Comparison of ENCODE assay signal across 34 cellular contexts in the genomic region with DNA sequence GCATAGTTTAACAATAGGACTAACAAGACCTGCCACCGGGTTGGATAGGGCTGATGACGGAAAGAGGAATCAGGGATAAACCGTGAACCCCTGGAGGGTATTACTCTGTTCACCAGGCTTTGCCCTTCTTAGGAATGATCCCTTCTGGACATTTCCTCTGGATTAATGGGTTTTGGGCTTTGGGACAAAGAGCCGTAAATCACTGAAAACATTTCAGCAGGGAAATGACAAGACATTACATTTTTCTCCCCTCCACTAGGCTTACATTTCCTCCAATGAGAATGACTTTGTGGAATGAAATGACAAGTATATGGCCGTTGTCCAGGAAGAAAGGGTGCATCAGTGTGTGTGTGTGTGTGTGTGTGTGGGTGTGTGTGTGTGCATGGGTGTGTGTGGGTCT.
"Had no signal": no experiment of that assay in that cellular context is flagged by ENCODE, and none has a peak within 500 bp of the region (broad histone marks: within the 10 kb centered on the region; RNA-seq: fewer than 3 reads in every experiment).

No MANE protein-coding gene starts in this region.

- ATAC-seq: activated CD4-positive, alpha-beta T cell treated with anti-CD3 and anti-CD28 coated beads for 36 hours; activated CD8-positive, alpha-beta memory T cell treated with anti-CD3 and anti-CD28 coated beads, Interleukin-2, amount 10 ng/mL, durations not matched to agents 7 days and 5 days; activated CD8-positive, alpha-beta T cell treated with anti-CD3 and anti-CD28 coated beads, Interleukin-2, amount 10 ng/mL, durations not matched to agents 7 days and 5 days; activated naive CD8-positive, alpha-beta T cell treated with anti-CD3 and anti-CD28 coated beads, Interleukin-2, amount 50 U/mL, for 24 hours; body of pancreas; esophagus mucosa; T-helper 17 cell had no signal

- H3K36me3 Mint-ChIP-seq: activated CD4-positive, alpha-beta memory T cell treated with anti-CD3 and anti-CD28 coated beads for 36 hours; activated naive CD4-positive, alpha-beta T cell treated with anti-CD3 and anti-CD28 coated beads, Interleukin-2, amount 50 U/mL, for 24 hours; activated naive CD8-positive, alpha-beta T cell treated with anti-CD3 and anti-CD28 coated beads for 36 hours had no signal

- H3K27ac ChIP-seq: adrenal gland, body of pancreas, cardiac muscle cell, coronary artery, dorsolateral prefrontal cortex had no signal

- H3K36me3 ChIP-seq: adrenal gland, cardiac muscle cell had no signal

- FAIRE-seq: frontal cortex had no signal

- H3K4me3 Mint-ChIP-seq: activated CD4-positive, alpha-beta memory T cell treated with anti-CD3 and anti-CD28 coated beads for 36 hours; activated CD4-positive, alpha-beta T cell treated with anti-CD3 and anti-CD28 coated beads for 36 hours; activated CD4-positive, alpha-beta T cell treated with anti-CD3 and anti-CD28 coated beads, Interleukin-2, amount 10 ng/mL, durations not matched to agents 24 days and 14 days; activated CD8-positive, alpha-beta memory T cell treated with anti-CD3 and anti-CD28 coated beads, Interleukin-2, amount 10 ng/mL, durations not matched to agents 7 days and 5 days; activated CD8-positive, alpha-beta T cell treated with anti-CD3 and anti-CD28 coated beads, Interleukin-2, amount 10 ng/mL, durations not matched to agents 7 days and 5 days; activated naive CD4-positive, alpha-beta T cell treated with anti-CD3 and anti-CD28 coated beads for 36 hours; activated naive CD4-positive, alpha-beta T cell treated with anti-CD3 and anti-CD28 coated beads, Interleukin-2, amount 50 U/mL, for 24 hours; activated naive CD8-positive, alpha-beta T cell treated with anti-CD3 and anti-CD28 coated beads for 36 hours; activated naive CD8-positive, alpha-beta T cell treated with anti-CD3 and anti-CD28 coated beads, Interleukin-2, amount 50 U/mL, for 24 hours; activated T-helper 1 cell treated with anti-CD3 and anti-CD28 coated beads, Interleukin-12 subunit alpha, Interleukin-12 subunit beta, Interleukin-2, Interleukin-4 antibody, amounts not matched to agents 30 ng/mL and 10 ng/mL and 1 ng/mL, durations not matched to agents 14 hours and 24 hours and 36 hours; dendritic cell treated with granulocyte-macrophage colony-stimulating factor and Interleukin-4, amounts not matched to agents 40 ng/mL and 50 ng/mL, for 4 days; endodermal cell; T-helper 17 cell; T-helper 2 cell treated with Interferon-gamma antibody and Interleukin-4, amounts not matched to agents 5 μg/mL and 100 μg/mL, for 36 hours had no signal

- H3K27me3 ChIP-seq: adrenal gland, body of pancreas, cardiac muscle cell had no signal

- H3K9me3 Mint-ChIP-seq: activated CD4-positive, alpha-beta memory T cell treated with anti-CD3 and anti-CD28 coated beads for 36 hours; activated naive CD4-positive, alpha-beta T cell treated with anti-CD3 and anti-CD28 coated beads for 36 hours; activated naive CD4-positive, alpha-beta T cell treated with anti-CD3 and anti-CD28 coated beads, Interleukin-2, amount 50 U/mL, for 24 hours; activated naive CD8-positive, alpha-beta T cell treated with anti-CD3 and anti-CD28 coated beads for 36 hours; activated naive CD8-positive, alpha-beta T cell treated with anti-CD3 and anti-CD28 coated beads, Interleukin-2, amount 50 U/mL, for 24 hours; activated T-helper 1 cell treated with anti-CD3 and anti-CD28 coated beads, Interleukin-12 subunit alpha, Interleukin-12 subunit beta, Interleukin-2, Interleukin-4 antibody, amounts not matched to agents 30 ng/mL and 10 ng/mL and 1 ng/mL, durations not matched to agents 14 hours and 24 hours and 36 hours; activated T-helper 2 cell treated with anti-CD3 and anti-CD28 coated beads, Interferon-gamma antibody, Interleukin-2, Interleukin-4, amounts not matched to agents 10 μg/mL and 5 μg/mL and 100 μg/mL, durations not matched to agents 14 hours and 24 hours and 36 hours; dendritic cell treated with granulocyte-macrophage colony-stimulating factor and Interleukin-4, amounts not matched to agents 40 ng/mL and 50 ng/mL, for 4 days; endodermal cell had no signal

- DNase-seq: activated CD4-positive, alpha-beta memory T cell treated with anti-CD3 and anti-CD28 coated beads for 36 hours; activated CD4-positive, alpha-beta T cell treated with anti-CD3 and anti-CD28 coated beads for 36 hours; activated CD4-positive, alpha-beta T cell treated with anti-CD3 and anti-CD28 coated beads, Interleukin-2, amount 10 ng/mL, durations not matched to agents 24 days and 14 days; activated CD4-positive, CD25-positive, alpha-beta regulatory T cell; activated CD4-positive, CD25-positive, alpha-beta regulatory T cell treated with anti-CD3 and anti-CD28 coated beads, Interleukin-2, amount 50 U/mL, for 72 hours; activated CD8-positive, alpha-beta memory T cell treated with anti-CD3 and anti-CD28 coated beads, Interleukin-2, amount 10 ng/mL, durations not matched to agents 7 days and 5 days; activated CD8-positive, alpha-beta memory T cell treated with anti-CD3 and anti-CD28 coated beads, Interleukin-2, amount 50 U/mL, for 4 hours; activated CD8-positive, alpha-beta T cell treated with anti-CD3 and anti-CD28 coated beads, Interleukin-2, amount 10 ng/mL, durations not matched to agents 7 days and 5 days; activated effector memory CD4-positive, alpha-beta T cell treated with anti-CD3 and anti-CD28 coated beads, Interleukin-2, amount 50 U/mL, for 16 hours; activated naive CD4-positive, alpha-beta T cell treated with anti-CD3 and anti-CD28 coated beads for 36 hours; activated naive CD8-positive, alpha-beta T cell treated with anti-CD3 and anti-CD28 coated beads for 36 hours; activated naive CD8-positive, alpha-beta T cell treated with anti-CD3 and anti-CD28 coated beads, Interleukin-2, amount 50 U/mL, for 24 hours; activated T-cell treated with anti-CD3 and anti-CD28 coated beads, Interleukin-2, amount 50 U/mL, for 1 hour; activated T-cell treated with anti-CD3 and anti-CD28 coated beads, Interleukin-2, amount 50 U/mL, for 48 hours; adrenal gland; amygdala; aorta; body of pancreas; central memory CD4-positive, alpha-beta T cell; dorsolateral prefrontal cortex; effector memory CD4-positive, alpha-beta T cell; endodermal cell; foreskin fibroblast; head of caudate nucleus; T-helper 17 cell had no signal

- H3K4me1 ChIP-seq: adrenal gland, body of pancreas had no signal

- H3K9me3 ChIP-seq: adrenal gland, body of pancreas had no signal

- H3K27ac Mint-ChIP-seq: activated CD4-positive, alpha-beta memory T cell treated with anti-CD3 and anti-CD28 coated beads for 36 hours; activated CD4-positive, alpha-beta T cell treated with anti-CD3 and anti-CD28 coated beads for 36 hours; activated CD4-positive, alpha-beta T cell treated with anti-CD3 and anti-CD28 coated beads, Interleukin-2, amount 10 ng/mL, durations not matched to agents 24 days and 14 days; activated CD8-positive, alpha-beta memory T cell treated with anti-CD3 and anti-CD28 coated beads, Interleukin-2, amount 10 ng/mL, durations not matched to agents 7 days and 5 days; activated CD8-positive, alpha-beta T cell treated with anti-CD3 and anti-CD28 coated beads, Interleukin-2, amount 10 ng/mL, durations not matched to agents 7 days and 5 days; activated naive CD4-positive, alpha-beta T cell treated with anti-CD3 and anti-CD28 coated beads for 36 hours; activated naive CD4-positive, alpha-beta T cell treated with anti-CD3 and anti-CD28 coated beads, Interleukin-2, amount 50 U/mL, for 24 hours; activated naive CD8-positive, alpha-beta T cell treated with anti-CD3 and anti-CD28 coated beads for 36 hours; activated naive CD8-positive, alpha-beta T cell treated with anti-CD3 and anti-CD28 coated beads, Interleukin-2, amount 50 U/mL, for 24 hours; activated T-helper 1 cell treated with anti-CD3 and anti-CD28 coated beads, Interleukin-12 subunit alpha, Interleukin-12 subunit beta, Interleukin-2, Interleukin-4 antibody, amounts not matched to agents 30 ng/mL and 10 ng/mL and 1 ng/mL, durations not matched to agents 14 hours and 24 hours and 36 hours; activated T-helper 2 cell treated with anti-CD3 and anti-CD28 coated beads, Interferon-gamma antibody, Interleukin-2, Interleukin-4, amounts not matched to agents 10 μg/mL and 5 μg/mL and 100 μg/mL, durations not matched to agents 14 hours and 24 hours and 36 hours; endodermal cell; T-helper 17 cell; T-helper 2 cell treated with Interferon-gamma antibody and Interleukin-4, amounts not matched to agents 5 μg/mL and 100 μg/mL, for 36 hours had no signal

- H3K4me3 ChIP-seq: adrenal gland, body of pancreas, cardiac muscle cell, coronary artery, dorsolateral prefrontal cortex had no signal

- H3K27me3 Mint-ChIP-seq: activated CD4-positive, alpha-beta memory T cell treated with anti-CD3 and anti-CD28 coated beads for 36 hours; activated CD4-positive, alpha-beta T cell treated with anti-CD3 and anti-CD28 coated beads, Interleukin-2, amount 10 ng/mL, durations not matched to agents 24 days and 14 days; activated CD8-positive, alpha-beta memory T cell treated with anti-CD3 and anti-CD28 coated beads, Interleukin-2, amount 10 ng/mL, durations not matched to agents 7 days and 5 days; activated naive CD4-positive, alpha-beta T cell treated with anti-CD3 and anti-CD28 coated beads, Interleukin-2, amount 50 U/mL, for 24 hours; dendritic cell treated with granulocyte-macrophage colony-stimulating factor and Interleukin-4, amounts not matched to agents 40 ng/mL and 50 ng/mL, for 4 days; T-helper 17 cell had no signal
